ENCODE assay signal across 8 cellular contexts in the genomic region with DNA sequence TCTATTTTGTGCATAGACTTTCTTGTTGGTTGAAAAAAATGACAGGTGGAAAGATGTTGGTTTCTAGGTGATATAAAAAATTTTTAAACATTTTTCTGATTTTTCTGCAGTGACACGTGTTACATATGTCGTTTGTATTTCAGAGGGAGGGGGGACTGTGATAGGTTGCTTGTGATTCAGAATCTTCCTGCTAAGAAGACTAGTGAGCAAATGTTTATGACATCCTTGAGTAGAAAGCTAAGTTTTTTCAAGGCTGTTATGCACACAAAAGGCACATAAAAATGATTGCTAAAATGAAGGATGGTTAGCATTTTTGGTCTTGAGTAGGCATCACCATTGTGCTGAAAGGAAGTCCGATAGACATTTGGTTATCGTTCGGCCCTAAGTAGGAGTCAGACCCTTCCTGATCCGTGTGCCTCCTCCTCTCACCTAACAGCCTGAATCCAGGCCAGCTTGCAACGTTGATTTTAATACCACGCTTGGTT. TPM values are rescaled to one million over a fixed set of nuclear protein-coding genes. Genes with fewer than 3 reads are reported as not detected.
A peak's percentile ranks its signal among the peaks of the same experiment; 100 is the strongest.
DNase-seq lines count a peak whose midpoint lies in the region; ATAC-seq and TF ChIP-seq lines count a peak whose summit lies in the region.

No MANE protein-coding gene starts in this region.

- H3K27ac ChIP-seq in adrenal gland (peak overlapping the region in 4 of 5 donors; percentile 9 to 95 (median 85)), thoracic aorta (peak overlapping the region; percentile 4 to 91)

- no peaks in the 10 kb centered on the region for H3K9me3 ChIP-seq in Loucy (ENCODE audit: insufficient read depth, low read depth, low read length)
- H3K9me3 ChIP-seq in adrenal gland (replicated peaks in 1 of 3): no peaks in the 10 kb centered on the region
- H3K9me3 ChIP-seq in thoracic aorta: no peaks in the 10 kb centered on the region

- no peaks in the 10 kb centered on the region for H3K27me3 ChIP-seq in Loucy (ENCODE audit: insufficient read depth, low read length, poor library complexity, severe bottlenecking)
- no peaks in the 10 kb centered on the region for H3K27me3 ChIP-seq in adrenal gland
- no peaks in the 10 kb centered on the region for H3K27me3 ChIP-seq in thoracic aorta (replicated peaks; ENCODE audit: insufficient read depth)

- peaks cover 63% of the 10 kb centered on the region for H3K79me2 ChIP-seq in Loucy (ENCODE audit: insufficient read depth, low read length)

- ATAC-seq in thoracic aorta (ENCODE audit: insufficient number of reproducible peaks, low FRiP score, low read depth): no peak

- H3K9me2 ChIP-seq in Loucy (replicated peaks; ENCODE audit: low read depth, low read length): no peaks in the 10 kb centered on the region

- TF ChIP-seq CTCF in Loucy (conservative IDR thresholded peaks at IDR 0.05; ENCODE audit: low read length) (no peak), adrenal gland (IDR thresholded peaks at IDR 0.05) (no peak), thoracic aorta (IDR thresholded peaks at IDR 0.05) (no peak)

- peak overlapping the region; percentile 91 for H3K4me2 ChIP-seq in Loucy (ENCODE audit: low read depth, low read length, poor library complexity, severe bottlenecking)

- H3K4me1 ChIP-seq in Loucy (ENCODE audit: insufficient read depth, low read length, poor library complexity, severe bottlenecking): peaks cover 48% of the 10 kb centered on the region
- peaks cover 14 to 31% of the 10 kb centered on the region in 2 donors for H3K4me1 ChIP-seq in adrenal gland (replicated peaks in 1 of 2)
- peaks cover 17 to 29% of the 10 kb centered on the region in 2 donors for H3K4me1 ChIP-seq in thoracic aorta (ENCODE audit: control insufficient read depth in 1 of 2, low read depth in 2 of 2)

- intact Hi-C loops in adrenal gland (cut with DNase I): loop anchor here in 1 of 2 donors (5.0 kb wide), 2 partner anchors 177 to 307 kb away; partner anchors contain the start of gene PIK3CA

- H3K36me3 ChIP-seq in Loucy (ENCODE audit: insufficient read depth, low read length): peaks cover 16% of the 10 kb centered on the region; the same call in 1 of the 2 replicates
- H3K36me3 ChIP-seq in adrenal gland (replicated peaks in 1 of 2): peaks cover 0 to 28% of the 10 kb centered on the region in 2 donors
- H3K36me3 ChIP-seq in thoracic aorta: peaks cover 11% of the 10 kb centered on the region

- 0 out of 2 replicates have a peak, but pooled peaks cover 3% of the 10 kb centered on the region for H3F3A ChIP-seq in Loucy (ENCODE audit: low read depth)

- H3K9ac ChIP-seq in Loucy (ENCODE audit: low read depth, low read length, poor library complexity, severe bottlenecking): peak overlapping the region; percentile 87

- DNase-seq in NCI-H1092 treated with DMSO at 0.1 percent for 48 hours (lab: John Stamatoyannopoulos, UW): peak; percentile 13
- no peak for DNase-seq in NCI-H1092 (lab: John Stamatoyannopoulos, UW)
- no peak for DNase-seq in adrenal gland
- DNase-seq in kidney glomerular epithelial cell (lab: John Stamatoyannopoulos, UW): peak; percentile 31
- DNase-seq in thoracic aorta (ENCODE audit: low spot score): no peak
- DNase-seq in nucleus accumbens (lab: John Stamatoyannopoulos, UW): no peak
- DNase-seq in Ammon's horn (ENCODE audit: low spot score): no peak

- no peak for TF ChIP-seq POLR2A in adrenal gland (IDR thresholded peaks at IDR 0.05)

- peak overlapping the region; percentile 86 for H3K4me3 ChIP-seq in Loucy (ENCODE audit: low read length, poor library complexity, severe bottlenecking)
- H3K4me3 ChIP-seq in adrenal gland: peak overlapping the region in 2 of 4 donors; percentile 62 to 96
- peak overlapping the region; percentile 79 for H3K4me3 ChIP-seq in thoracic aorta

- 1 to 3% (median 3%) methylated on average over 8 of the region's 8 CpGs for WGBS in adrenal gland, 4 donors

- peaks cover 58% of the 10 kb centered on the region for H4K20me1 ChIP-seq in Loucy (ENCODE audit: insufficient read depth, low read length, poor library complexity, severe bottlenecking)

- H2AFZ ChIP-seq in Loucy (ENCODE audit: low read length): no peak overlapping the region

RNA-seq across cellular contexts. Expression of gene ZNF639, which starts 1.5 kb away (rescaled TPM):
- total RNA-seq in adrenal gland (10 to 100 TPM; 25.9 to 53.4 (median 39.4) TPM), thoracic aorta (10 to 100 TPM; 21.8 to 62.2 TPM)
- polyA plus RNA-seq in adrenal gland: 10 to 100 TPM; 14.8 to 52.5 (median 19.0) TPM

RNA-seq across cellular contexts. Expression of gene MFN1, which starts 23.2 kb away (rescaled TPM):
- total RNA-seq in adrenal gland (10 to 100 TPM; 20.1 to 60.9 (median 41.7) TPM), thoracic aorta (10 to 100 TPM; 26.3 to 57.4 TPM)
- 10 to 100 TPM; 12.4 to 48.7 (median 15.7) TPM for polyA plus RNA-seq in adrenal gland

Comparison
In these comparisons a context has a peak if more than half of its experiments do, and no peak if none do; other contexts are left out.
1. DNase-seq: peak in NCI-H1092 treated with DMSO at 0.1 percent for 48 hours (single experiment) and kidney glomerular epithelial cell (single experiment); none in NCI-H1092 (single experiment), adrenal gland (0 of 7), thoracic aorta (single experiment), nucleus accumbens (0 of 56) and Ammon's horn (single experiment).